8 cellular contexts compared by ENCODE assay signal in the genomic region with DNA sequence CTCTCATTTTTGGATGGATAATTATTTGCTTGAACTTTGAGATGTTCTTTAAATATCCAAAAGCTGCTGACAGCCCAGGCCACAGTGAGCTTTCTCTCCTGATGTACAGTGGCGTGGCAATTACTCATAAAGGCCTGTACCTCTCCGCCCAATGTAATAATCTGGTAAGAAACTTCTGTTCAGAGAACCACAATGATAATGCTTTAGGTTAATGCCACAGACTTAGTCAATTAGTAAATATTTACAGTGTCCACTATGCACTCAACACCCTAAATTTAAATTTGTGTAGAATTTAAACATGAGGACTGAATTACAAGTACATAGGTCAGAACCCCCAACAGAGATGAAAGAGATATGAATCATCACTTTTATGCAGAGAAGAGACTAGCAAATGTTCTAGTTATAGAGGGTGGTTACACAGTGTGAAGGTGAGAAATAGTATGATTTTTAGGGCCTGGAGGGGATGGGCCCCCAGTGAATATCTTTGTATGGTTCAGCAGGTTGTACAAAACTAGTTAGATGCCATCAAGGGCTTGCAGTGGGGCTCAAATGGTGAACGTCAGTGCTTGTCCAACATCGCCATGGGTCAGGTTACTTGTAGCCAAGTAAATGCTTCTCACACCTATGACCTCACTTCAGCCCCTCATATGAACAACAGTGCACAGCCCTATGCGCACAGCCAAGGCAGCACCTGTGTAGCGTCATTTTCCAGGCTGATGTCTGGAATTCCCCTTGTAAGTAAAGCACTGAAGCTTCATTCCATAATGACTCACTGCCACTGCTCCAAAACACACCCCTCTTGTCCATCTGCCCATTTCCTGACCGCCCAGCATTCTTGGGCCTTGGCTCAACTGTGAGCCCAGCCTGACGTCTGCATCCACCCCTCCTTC. TPM values are rescaled to one million over a fixed set of nuclear protein-coding genes. Genes with fewer than 3 reads are reported as not detected.
DNase-seq lines count a peak whose midpoint lies in the region; ATAC-seq and TF ChIP-seq lines count a peak whose summit lies in the region.

No MANE protein-coding gene starts in this region.

- H3K27ac ChIP-seq in skin epidermis, result peak overlapping the region in 14 of 21 experiments; percentile 5 to 61 (median 33)

- CTCF ChIA-PET in GM10248 (lab: Yijun Ruan, JAX), result interaction anchor here (0.7 to 8.7 kb wide), 6 partner anchors 11 to 76 kb away, joined by 3 to 58 read pairs (median 9); a partner anchor contains a TSS

- H3K4me3 ChIP-seq in skin epidermis, result no peak overlapping the region

- DNase-seq in GM10248 (ENCODE audit: extremely low spot score) (peak; percentile 19), T1000 (lab: John Stamatoyannopoulos, UW) (peak; percentile 82), Right ventricle myocardium superior (peak; percentile 72), epidermal melanocyte (ENCODE audit: insufficient read length, low spot score) (no peak)
- no peak for DNase-seq in stimulated activated CD4-positive, alpha-beta T cell treated with anti-CD3 and anti-CD28 coated beads, Interleukin-15, amount 100 ng/mL, for 24 hours

- intact Hi-C loops in Right ventricle myocardium superior (cut with DNase I), result no loop called here

- POLR2A ChIA-PET in GM10248 (lab: Yijun Ruan, JAX), result no interaction called here

- no peak for TF ChIP-seq CTCF in GM10248 (IDR thresholded peaks at IDR 0.05; ENCODE audit: control extremely low read depth, extremely low read depth, low read depth, missing control alignments)

- ATAC-seq in Right ventricle myocardium superior (ENCODE audit: poor library complexity) (peak; percentile 60), HG02840 (IDR thresholded peaks at IDR 0.05; ENCODE audit: low FRiP score, unreplicated experiment) (no peak), HG02938 (IDR thresholded peaks at IDR 0.05; ENCODE audit: unreplicated experiment) (no peak)

RNA-seq across cellular contexts. Expression of a gene that starts 13.3 kb away (rescaled TPM):
- 59.4 TPM for total RNA-seq in Right ventricle myocardium superior

Comparison
In these comparisons a context has a peak if more than half of its experiments do, and no peak if none do; other contexts are left out.
1. DNase-seq: peak in GM10248 (single experiment), T1000 (single experiment) and Right ventricle myocardium superior (single experiment); none in epidermal melanocyte (single experiment) and stimulated activated CD4-positive, alpha-beta T cell treated with anti-CD3 and anti-CD28 coated beads, Interleukin-15, amount 100 ng/mL, for 24 hours (single experiment).